15 cellular contexts compared by ENCODE assay signal in genomic region chr2:207231106-207231860, GRCh38.
DNase-seq lines count a peak whose midpoint lies in the region; ATAC-seq and TF ChIP-seq lines count a peak whose summit lies in the region.
"Had no signal": no experiment of that assay in that cellular context is flagged by ENCODE, and none has a peak within 500 bp of the region (broad histone marks: within the 10 kb centered on the region; RNA-seq: fewer than 3 reads in every experiment).

No MANE protein-coding gene starts in this region.

- H3K27ac Mint-ChIP-seq in HFFc6: peak overlapping the region; percentile 90
- peak overlapping the region; percentile 46 for H3K27ac Mint-ChIP-seq in dendritic cell treated with granulocyte-macrophage colony-stimulating factor and Interleukin-4, amounts not matched to agents 40 ng/mL and 50 ng/mL, for 4 days
- H3K27ac Mint-ChIP-seq in osteocyte (ENCODE audit: unreplicated experiment): peak overlapping the region; percentile 76
- H3K27ac Mint-ChIP-seq: CD8-positive, alpha-beta memory T cell had no signal

- H3K9me2 ChIP-seq in SK-N-SH: no peaks in the 10 kb centered on the region

- H3K4me3 Mint-ChIP-seq in HFFc6 (peak overlapping the region; percentile 37), osteocyte (ENCODE audit: unreplicated experiment) (no peak overlapping the region)
- no peak overlapping the region for H3K4me3 Mint-ChIP-seq in dendritic cell treated with granulocyte-macrophage colony-stimulating factor and Interleukin-4, amounts not matched to agents 40 ng/mL and 50 ng/mL, for 4 days
- H3K4me3 Mint-ChIP-seq: CD8-positive, alpha-beta memory T cell had no signal

- no peaks in the 10 kb centered on the region for H3K79me2 ChIP-seq in SK-N-SH (ENCODE audit: insufficient read depth)

- no peak for DNase-seq in SK-N-SH
- no peak for DNase-seq in HFFc6
- no peak for DNase-seq in osteocyte (ENCODE audit: extremely low spot score, unreplicated experiment)
- DNase-seq in Right ventricle myocardium superior: no peak
- DNase-seq in GF-D8 (lab: John Stamatoyannopoulos, UW): no peak
- DNase-seq in Kasumi-1 (lab: John Stamatoyannopoulos, UW): no peak
- DNase-seq: activated effector memory CD4-positive, alpha-beta T cell treated with anti-CD3 and anti-CD28 coated beads, Interleukin-2, amount 50 U/mL, for 16 hours; CD8-positive, alpha-beta memory T cell; kidney glomerular epithelial cell; NCI-H1417; NCI-H446 treated with DMSO at 0.1 percent for 48 hours; right lobe of liver had no signal

- H3K9me3 ChIP-seq in SK-N-SH: no peaks in the 10 kb centered on the region
- H3K9me3 ChIP-seq: A549, right lobe of liver had no signal

- H3K36me3 Mint-ChIP-seq in HFFc6 (ENCODE audit: low read depth) (peaks cover 17% of the 10 kb centered on the region), osteocyte (ENCODE audit: unreplicated experiment) (no peaks in the 10 kb centered on the region)
- no peaks in the 10 kb centered on the region for H3K36me3 Mint-ChIP-seq in dendritic cell treated with granulocyte-macrophage colony-stimulating factor and Interleukin-4, amounts not matched to agents 40 ng/mL and 50 ng/mL, for 4 days (ENCODE audit: low read depth)

- POLR2A ChIA-PET in SK-N-SH (lab: Yijun Ruan, JAX): no interaction called here

- peaks cover 83% of the 10 kb centered on the region for H3K4me1 Mint-ChIP-seq in HFFc6 (ENCODE audit: low read depth)
- H3K4me1 Mint-ChIP-seq in dendritic cell treated with granulocyte-macrophage colony-stimulating factor and Interleukin-4, amounts not matched to agents 40 ng/mL and 50 ng/mL, for 4 days (ENCODE audit: low read depth): peaks cover 37% of the 10 kb centered on the region
- H3K4me1 Mint-ChIP-seq in osteocyte (ENCODE audit: unreplicated experiment): peaks cover 52% of the 10 kb centered on the region

- H3K9ac ChIP-seq in SK-N-SH: 0 out of 2 replicates have a peak overlapping the region, but pooled peaks have one; percentile 6

- no peak for TF ChIP-seq EP300 in SK-N-SH (IDR thresholded peaks at IDR 0.05; ENCODE audit: borderline replicate concordance in 1 of 2, low read depth in 1 of 2, low read length in 1 of 2)

- intact Hi-C loops in dendritic cell treated with granulocyte-macrophage colony-stimulating factor and Interleukin-4, amounts not matched to agents 40 ng/mL and 50 ng/mL, for 4 days (cut with micrococcal nuclease): loop anchor here (5.0 kb wide), 1 partner anchor 89 kb away; no protein-coding TSS in a partner anchor
- intact Hi-C loops in Right ventricle myocardium superior (cut with DNase I): no loop called here

- peaks cover 5 to 13% of the 10 kb centered on the region in 2 experiments; a peak in 3 of 4 replicates for H3K4me1 ChIP-seq in SK-N-SH (ENCODE audit: control insufficient read depth in 1 of 2, insufficient read depth in 2 of 2, low read depth in 1 of 2, low read length in 1 of 2)
- H3K4me1 ChIP-seq: right lobe of liver had no signal

- no peak for TF ChIP-seq RAD21 in SK-N-SH (IDR thresholded peaks at IDR 0.05; ENCODE audit: low read length)

- CTCF ChIA-PET in SK-N-SH (lab: Yijun Ruan, JAX): interaction anchor here (1.0 to 2.2 kb wide), 2 partner anchors 10 to 21 kb away, joined by 3 to 8 read pairs; no protein-coding TSS in a partner anchor

- H3K9me3 Mint-ChIP-seq in HFFc6: peaks cover 7% of the 10 kb centered on the region
- no peaks in the 10 kb centered on the region for H3K9me3 Mint-ChIP-seq in dendritic cell treated with granulocyte-macrophage colony-stimulating factor and Interleukin-4, amounts not matched to agents 40 ng/mL and 50 ng/mL, for 4 days
- H3K9me3 Mint-ChIP-seq in osteocyte (ENCODE audit: unreplicated experiment): peaks cover 5% of the 10 kb centered on the region
- H3K9me3 Mint-ChIP-seq: CD8-positive, alpha-beta memory T cell had no signal

- H3K27me3 ChIP-seq in SK-N-SH (ENCODE audit: insufficient read depth): no peaks in the 10 kb centered on the region
- H3K27me3 ChIP-seq: right lobe of liver had no signal

- H2AFZ ChIP-seq in SK-N-SH (ENCODE audit: low read depth): no peak overlapping the region

- WGBS in SK-N-SH (ENCODE audit: low lambda C conversion rate): 73% methylated on average over 5 of the region's 5 CpGs

- no peaks in the 10 kb centered on the region for H4K20me1 ChIP-seq in SK-N-SH (ENCODE audit: insufficient read depth)

- no peak; the same call in 2 of the 3 replicates for ATAC-seq in SK-N-SH treated with all-trans-retinoic acid at 6 μM for 48 hours
- ATAC-seq in Right ventricle myocardium superior (ENCODE audit: poor library complexity): no peak

- H3K27ac ChIP-seq in SK-N-SH (ENCODE audit: low read depth in 2 of 2, low read length in 1 of 2): peak overlapping the region in 1 of 2 experiments; percentile 25; a peak in 1 of 4 replicates
- H3K27ac ChIP-seq: A549, right lobe of liver had no signal

- H3K4me3 ChIP-seq in SK-N-SH (ENCODE audit: low read depth in 2 of 2, low read length in 1 of 2): no peak overlapping the region
- H3K4me3 ChIP-seq: A549, right lobe of liver had no signal

- H3F3A ChIP-seq in SK-N-SH (replicated peaks; ENCODE audit: insufficient read depth): no peaks in the 10 kb centered on the region

- no peaks in the 10 kb centered on the region for H3K36me3 ChIP-seq in SK-N-SH (replicated peaks in 1 of 2; ENCODE audit: control insufficient read depth in 1 of 2, insufficient read depth in 2 of 2, low read length in 1 of 2)
- H3K36me3 ChIP-seq: right lobe of liver had no signal

- H3K4me2 ChIP-seq in SK-N-SH: no peak overlapping the region
- H3K4me2 ChIP-seq: A549 had no signal

- TF ChIP-seq CTCF in SK-N-SH (IDR thresholded peaks at IDR 0.05) (no peak), HFFc6 (IDR thresholded peaks at IDR 0.05) (no peak), osteocyte (IDR thresholded peaks at IDR 0.05) (no peak)

- peaks cover 4% of the 10 kb centered on the region for H3K27me3 Mint-ChIP-seq in HFFc6 (ENCODE audit: insufficient read depth)
- peaks cover 2% of the 10 kb centered on the region for H3K27me3 Mint-ChIP-seq in dendritic cell treated with granulocyte-macrophage colony-stimulating factor and Interleukin-4, amounts not matched to agents 40 ng/mL and 50 ng/mL, for 4 days
- H3K27me3 Mint-ChIP-seq in osteocyte (ENCODE audit: unreplicated experiment): no peaks in the 10 kb centered on the region

TF ChIP-seq in SK-N-SH, 30 proteins besides CTCF, POLR2A, EP300 and RAD21:
- TF ChIP-seq FOSL2 (IDR thresholded peaks at IDR 0.05; ENCODE audit: borderline replicate concordance, low read depth) (no peak), GABPA (IDR thresholded peaks at IDR 0.05; ENCODE audit: low read depth) (no peak), SMC3 (IDR thresholded peaks at IDR 0.05; ENCODE audit: low read depth, low read length) (no peak)
- TF ChIP-seq, protein P1, sequence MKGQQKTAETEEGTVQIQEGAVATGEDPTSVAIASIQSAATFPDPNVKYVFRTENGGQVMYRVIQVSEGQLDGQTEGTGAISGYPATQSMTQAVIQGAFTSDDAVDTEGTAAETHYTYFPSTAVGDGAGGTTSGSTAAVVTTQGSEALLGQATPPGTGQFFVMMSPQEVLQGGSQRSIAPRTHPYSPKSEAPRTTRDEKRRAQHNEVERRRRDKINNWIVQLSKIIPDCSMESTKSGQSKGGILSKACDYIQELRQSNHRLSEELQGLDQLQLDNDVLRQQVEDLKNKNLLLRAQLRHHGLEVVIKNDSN (IDR thresholded peaks at IDR 0.05; ENCODE audit: borderline replicate concordance, low read depth): no peak

TF ChIP-seq in SK-N-SH treated with all-trans-retinoic acid at 6 μM for 48 hours, 23 proteins besides CTCF, POLR2A, EP300 and RAD21:
- no peak for TF ChIP-seq ESRRG (CRISPR knock-in tag; IDR thresholded peaks at IDR 0.05)
- TF ChIP-seq OSR1 (CRISPR knock-in tag; IDR thresholded peaks at IDR 0.05): no peak
- TF ChIP-seq ZNF70 (CRISPR knock-in tag; IDR thresholded peaks at IDR 0.05): no peak
